In the genomic region with DNA sequence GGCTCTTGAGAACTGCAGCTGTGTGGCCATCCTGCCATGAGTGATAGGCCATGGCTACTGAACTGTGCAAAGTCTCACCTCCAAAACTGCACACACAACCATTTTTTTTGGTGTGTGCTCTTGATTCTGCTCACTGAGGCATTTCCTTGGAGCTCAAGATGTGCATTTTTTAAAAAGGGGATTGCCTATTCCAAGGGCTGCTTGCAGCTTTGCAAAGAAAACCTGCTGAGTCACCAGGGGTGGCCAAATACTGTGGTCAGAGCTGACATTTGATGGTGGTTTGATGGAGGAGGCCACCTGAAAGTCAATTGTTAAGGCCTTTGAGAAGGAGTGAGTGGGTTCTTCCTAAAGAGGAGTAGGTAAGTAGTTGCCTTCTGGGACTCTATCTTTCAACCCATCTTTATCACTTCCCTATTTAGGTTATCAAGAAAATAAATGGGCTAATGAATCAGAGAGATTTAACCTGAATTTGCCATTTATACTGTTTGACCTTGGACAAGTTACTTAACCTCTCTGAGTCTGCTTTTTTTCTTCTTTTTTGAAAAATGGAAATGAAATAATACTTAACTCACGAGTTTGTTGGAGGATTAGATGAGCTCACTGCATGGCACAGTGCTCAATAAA, we compare ENCODE assay signal across 9 cellular contexts.
A peak's percentile ranks its signal among the peaks of the same experiment; 100 is the strongest.
DNase-seq lines count a peak whose midpoint lies in the region; ATAC-seq and TF ChIP-seq lines count a peak whose summit lies in the region.
"Had no signal": no experiment of that assay in that cellular context is flagged by ENCODE, and none has a peak within 500 bp of the region (broad histone marks: within the 10 kb centered on the region; RNA-seq: fewer than 3 reads in every experiment).

No MANE protein-coding gene starts in this region.

- no peaks in the 10 kb centered on the region for H3K27me3 Mint-ChIP-seq in progenitor cell of endocrine pancreas

- H3K4me1 ChIP-seq in KMS-11 (ENCODE audit: low read depth, poor library complexity, severe bottlenecking) = peaks cover 61% of the 10 kb centered on the region

- H3K36me3 Mint-ChIP-seq in progenitor cell of endocrine pancreas (ENCODE audit: insufficient read depth) = no peaks in the 10 kb centered on the region

- DNase-seq in fibroblast of gingiva (ENCODE audit: low read depth) (peak; percentile 44), SHP77 treated with DMSO at 0.1 percent for 48 hours (lab: John Stamatoyannopoulos, UW) (no peak), progenitor cell of endocrine pancreas (ENCODE audit: low spot score, unreplicated experiment) (no peak), sciatic nerve (ENCODE audit: low spot score) (no peak), NCI-H345 (lab: John Stamatoyannopoulos, UW) (no peak)

- H4K20me1 ChIP-seq in KMS-11 (ENCODE audit: insufficient read depth) = no peaks in the 10 kb centered on the region

- peak overlapping the region; percentile 71 for H3K4me2 ChIP-seq in KMS-11

- no peak overlapping the region for H3K4me3 ChIP-seq in KMS-11 (IDR thresholded peaks at IDR 0.05; ENCODE audit: insufficient read depth, low read depth, low read length)
- H3K4me3 ChIP-seq: lung had no signal

- ATAC-seq in GM18508 (IDR thresholded peaks at IDR 0.05; ENCODE audit: insufficient read depth, unreplicated experiment) (peak; percentile 86), GM21737 (IDR thresholded peaks at IDR 0.05; ENCODE audit: unreplicated experiment) (peak; percentile 91), sciatic nerve (no peak)

- intact Hi-C loops in sciatic nerve (cut with DNase I) = no loop called here

- H3K27ac Mint-ChIP-seq in progenitor cell of endocrine pancreas = no peak overlapping the region

- H3K27ac ChIP-seq in KMS-11 = peak overlapping the region; percentile 95

- no peaks in the 10 kb centered on the region for H3K27me3 ChIP-seq in KMS-11 (ENCODE audit: insufficient read depth, low read depth)

- H3K79me2 ChIP-seq in KMS-11 (ENCODE audit: insufficient read depth, low read depth) = no peaks in the 10 kb centered on the region

- H3K36me3 ChIP-seq in KMS-11 (ENCODE audit: insufficient read depth) = no peaks in the 10 kb centered on the region

- H3K9me3 Mint-ChIP-seq in progenitor cell of endocrine pancreas (ENCODE audit: low read depth) = peaks cover 3% of the 10 kb centered on the region

- H2AFZ ChIP-seq in KMS-11 (ENCODE audit: low read depth) = peak overlapping the region; percentile 52

- peak overlapping the region; percentile 62; the same call in 1 of the 2 replicates for H3K9ac ChIP-seq in KMS-11

- TF ChIP-seq CTCF in KMS-11 (conservative IDR thresholded peaks at IDR 0.05; ENCODE audit: low read depth, low read length) (no peak), progenitor cell of endocrine pancreas (IDR thresholded peaks at IDR 0.05; ENCODE audit: unreplicated experiment) (no peak)

- peaks cover 5% of the 10 kb centered on the region for H3K4me1 Mint-ChIP-seq in progenitor cell of endocrine pancreas (ENCODE audit: low read depth)

- no peak overlapping the region for H3K4me3 Mint-ChIP-seq in progenitor cell of endocrine pancreas (ENCODE audit: low read depth)
